Comparison of ENCODE assay signal across 8 cellular contexts in the genomic region with DNA sequence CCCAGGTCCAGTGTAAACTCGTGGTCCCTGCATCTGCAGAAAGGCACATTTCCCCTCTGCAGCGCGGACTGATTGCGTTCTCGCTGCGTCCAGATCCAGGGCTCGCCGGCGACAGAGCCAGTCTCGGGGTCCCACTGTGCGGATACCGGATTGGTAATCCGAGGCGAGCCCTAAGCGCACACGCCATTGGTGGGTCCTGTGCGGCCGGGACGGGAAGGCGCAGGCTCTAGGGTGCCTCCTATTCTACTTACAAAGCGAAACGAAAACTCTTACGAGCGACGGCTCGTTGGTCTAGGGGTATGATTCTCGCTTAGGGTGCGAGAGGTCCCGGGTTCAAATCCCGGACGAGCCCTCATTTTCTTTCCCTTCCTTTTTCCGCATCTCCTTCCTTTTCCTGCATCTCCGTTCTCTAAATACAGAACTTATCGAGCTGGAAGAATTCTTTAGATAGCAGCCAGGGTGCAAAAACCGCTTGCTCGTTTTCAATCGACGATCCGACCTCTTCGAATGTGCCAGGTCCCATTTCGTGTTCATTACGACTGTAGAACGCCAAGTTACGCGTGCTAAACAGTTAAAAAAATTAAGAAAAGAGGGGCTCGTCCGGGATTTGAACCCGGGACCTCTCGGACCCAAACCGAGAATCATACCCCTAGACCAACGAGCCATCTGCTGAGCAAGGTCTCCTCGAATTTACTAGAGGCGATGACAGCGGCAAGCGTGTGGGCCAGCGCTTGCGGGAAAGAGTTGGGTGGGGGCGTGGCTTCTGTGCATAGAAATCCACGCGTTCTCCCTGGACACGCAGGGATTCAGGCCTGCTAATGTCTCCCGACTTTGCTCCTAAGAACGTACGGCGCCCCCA. TPM values are rescaled to one million over a fixed set of nuclear protein-coding genes. Genes with fewer than 3 reads are reported as not detected.
A peak's percentile ranks its signal among the peaks of the same experiment; 100 is the strongest.
DNase-seq lines count a peak whose midpoint lies in the region; ATAC-seq and TF ChIP-seq lines count a peak whose summit lies in the region.

No MANE protein-coding gene starts in this region.

- peak overlapping the region; percentile 92 for H2AFZ ChIP-seq in OCI-LY7 (ENCODE audit: low read length)

- DNase-seq in DMS 273 treated with DMSO at 0.1 percent for 48 hours (lab: John Stamatoyannopoulos, UW): peak; percentile 92
- peak; percentile 94 for DNase-seq in OCI-LY7 (ENCODE audit: low spot score)
- DNase-seq in activated T-cell treated with anti-CD3 and anti-CD28 coated beads for 4 hours: peak; percentile 96
- DNase-seq in epithelial cell of proximal tubule (ENCODE audit: low read depth): peak; percentile 48
- DNase-seq in mucosa of descending colon: peak; percentile 90 to 93 (median 92)
- DNase-seq in stimulated activated CD8-positive, alpha-beta memory T cell treated with anti-CD3 and anti-CD28 coated beads, Interleukin-2, amount 100 ng/mL, for 48 hours (ENCODE audit: low read depth in 2 of 2): peak; percentile 79 to 89

- H3K4me2 ChIP-seq in OCI-LY7 (ENCODE audit: low read length): peak overlapping the region; percentile 98

- TF ChIP-seq CTCF in OCI-LY7 (conservative IDR thresholded peaks at IDR 0.05; ENCODE audit: low read length) (no peak), epithelial cell of proximal tubule (conservative IDR thresholded peaks at IDR 0.05; ENCODE audit: low read depth, low read length) (no peak), mucosa of descending colon (IDR thresholded peaks at IDR 0.05) (no peak)

- H3K4me3 ChIP-seq in HUES64 (ENCODE audit: low read length) (peak overlapping the region; percentile 83), OCI-LY7 (ENCODE audit: low read depth, low read length, poor library complexity, severe bottlenecking) (peak overlapping the region; percentile 79), epithelial cell of proximal tubule (ENCODE audit: low read depth, low read length) (peak overlapping the region; percentile 70), mucosa of descending colon (peak overlapping the region; percentile 37)

- intact Hi-C loops in OCI-LY7 (cut with micrococcal nuclease; ENCODE audit: unreplicated experiment) (loop anchor here (1.0 kb wide), 4 partner anchors 145 to 625 kb away; a partner anchor contains a TSS), mucosa of descending colon (cut with DNase I, micrococcal nuclease) (no loop called here)

- H3K4me1 ChIP-seq in HUES64 (ENCODE audit: insufficient read depth, low read length): peaks cover 8% of the 10 kb centered on the region; the same call in 1 of the 2 replicates
- H3K4me1 ChIP-seq in OCI-LY7 (ENCODE audit: insufficient read depth, low read length, poor library complexity, severe bottlenecking): peaks cover 33% of the 10 kb centered on the region
- H3K4me1 ChIP-seq in mucosa of descending colon (ENCODE audit: low read depth): peaks cover 24% of the 10 kb centered on the region

- peak overlapping the region; percentile 77 for H3K9ac ChIP-seq in HUES64 (ENCODE audit: low read depth, low read length)

- no peaks in the 10 kb centered on the region for H3K79me2 ChIP-seq in OCI-LY7 (ENCODE audit: insufficient read depth, low read depth, low read length)

- POLR2A ChIA-PET in OCI-LY7 (lab: Charles Lee): interaction anchor here (0.7 to 1.4 kb wide), 3 partner anchors 9 to 505 kb away, joined by 3 read pairs; no protein-coding TSS in a partner anchor

- H3K9me2 ChIP-seq in OCI-LY7 (ENCODE audit: insufficient read depth, low read length): no peaks in the 10 kb centered on the region

- CTCF ChIA-PET in OCI-LY7 (lab: Charles Lee; ENCODE audit: unreplicated experiment): no interaction called here

- BruUV-seq in OCI-LY7 (replicated peaks; lab: Mats Ljungman, UMichigan): no TSS peak

- ATAC-seq in GM21515 (IDR thresholded peaks at IDR 0.05; ENCODE audit: unreplicated experiment) (peak; percentile 68), mucosa of descending colon (peak; percentile 79)

- WGBS in HUES64: under 1% methylated on average over 65 of the region's 65 CpGs

- H3K9me3 ChIP-seq in HUES64 (ENCODE audit: insufficient read depth, low read depth, low read length) (no peaks in the 10 kb centered on the region), OCI-LY7 (ENCODE audit: low read length) (no peaks in the 10 kb centered on the region), mucosa of descending colon (no peaks in the 10 kb centered on the region)

- peak overlapping the region; percentile 57; the same call in 1 of the 2 replicates for H3K27ac ChIP-seq in HUES64 (ENCODE audit: low read depth, low read length)
- H3K27ac ChIP-seq in OCI-LY7 (ENCODE audit: low read depth, low read length, poor library complexity, severe bottlenecking): peak overlapping the region; percentile 69

- H4K20me1 ChIP-seq in OCI-LY7 (ENCODE audit: insufficient read depth, low read length): no peaks in the 10 kb centered on the region

- 0 out of 2 replicates have a peak, but pooled peaks cover 4% of the 10 kb centered on the region for H3K27me3 ChIP-seq in HUES64 (ENCODE audit: insufficient read depth, low read length)

- H3K36me3 ChIP-seq in HUES64 (ENCODE audit: insufficient read depth, low read length): no peaks in the 10 kb centered on the region
- H3K36me3 ChIP-seq in OCI-LY7 (ENCODE audit: insufficient read depth, low read length): no peaks in the 10 kb centered on the region
- no peaks in the 10 kb centered on the region for H3K36me3 ChIP-seq in mucosa of descending colon (ENCODE audit: low read depth)

RNA-seq across cellular contexts. Expression of a gene that starts 29.2 kb away (rescaled TPM):
- polyA plus RNA-seq in HUES64 (2013, experiment 1 of 2): not detected
- polyA plus RNA-seq in HUES64 (2013, experiment 2 of 2): 0.19 TPM
- not detected in 2 replicates for total RNA-seq in OCI-LY7 (2014; rRNA removed; shearing (Covaris generic))
- total RNA-seq in OCI-LY7 (2022) (not detected in 2 replicates), epithelial cell of proximal tubule (not detected in 2 replicates), mucosa of descending colon (1 to 10 TPM; 3.4 to 5.7 (median 5.2) TPM)

Comparison
In these comparisons a context has a peak if more than half of its experiments do, and no peak if none do; other contexts are left out.
1. Peak in every context shown above with its lines: DNase-seq, ATAC-seq, H3K4me3 ChIP-seq and H3K27ac ChIP-seq.